Comparison of ENCODE assay signal across 17 cellular contexts in the genomic region with DNA sequence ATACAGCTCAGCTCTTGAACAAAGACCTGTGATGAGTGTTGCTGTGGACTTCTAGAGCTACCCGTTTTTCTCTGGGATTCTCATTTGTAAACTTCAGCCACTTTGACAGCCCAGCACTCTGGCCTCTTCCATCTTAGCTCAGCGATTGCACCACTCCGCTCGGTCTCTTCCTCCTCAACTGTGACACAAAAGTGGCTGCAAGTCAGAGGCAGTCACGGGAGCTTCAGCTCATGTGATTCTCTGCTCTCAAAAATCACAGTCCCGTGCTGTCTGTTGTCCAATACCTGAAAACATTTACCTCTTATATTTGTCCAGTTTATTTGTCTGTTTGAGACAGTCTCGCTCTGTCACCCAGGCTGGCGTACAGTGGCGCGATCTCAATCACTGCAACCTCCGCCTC.
"Had no signal": no experiment of that assay in that cellular context is flagged by ENCODE, and none has a peak within 500 bp of the region (broad histone marks: within the 10 kb centered on the region; RNA-seq: fewer than 3 reads in every experiment).

No MANE protein-coding gene starts in this region.

- H3K36me3 ChIP-seq: lower lobe of right lung, prostate gland, tibial artery had no signal

- H3K9me3 ChIP-seq: prostate gland, tibial artery had no signal

- H3K4me3 ChIP-seq: lower lobe of right lung, prostate gland, tibial artery had no signal

- ATAC-seq: naive thymus-derived CD8-positive, alpha-beta T cell had no signal

- H3K4me1 ChIP-seq: lower lobe of right lung, prostate gland had no signal

- DNase-seq: activated B cell treated with CpG ODN at 0.5 μM for 24 hours; activated CD4-positive, alpha-beta T cell treated with anti-CD3 and anti-CD28 coated beads for 4 hours; activated CD4-positive, alpha-beta T cell treated with anti-CD3 and anti-CD28 coated beads, Interleukin-2, amount 50 U/mL, for 48 hours; activated naive CD4-positive, alpha-beta T cell treated with Interleukin-2 at 50 U/mL for 16 hours; activated naive CD8-positive, alpha-beta T cell treated with anti-CD3 and anti-CD28 coated beads, Interleukin-2, amount 10 ng/mL, durations not matched to agents 7 days and 5 days; activated T-cell treated with anti-CD3 and anti-CD28 coated beads, Interleukin-2, amount 50 U/mL, for 48 hours; amniotic stem cell; cerebellar nuclear complex; effector CD4-positive, alpha-beta T cell; erythroblast; lower lobe of right lung; naive thymus-derived CD8-positive, alpha-beta T cell; stimulated activated CD4-positive, alpha-beta T cell treated with anti-CD3 and anti-CD28 coated beads, Interleukin-1b, Interleukin-23, amount 100 ng/mL, for 48 hours; substantia nigra; T1000 had no signal

- H3K27ac ChIP-seq: lower lobe of right lung, prostate gland, tibial artery had no signal
